Comparison of ENCODE assay signal across 14 cellular contexts in genomic region chr6:149331871-149332270, GRCh38.
DNase-seq lines count a peak whose midpoint lies in the region; ATAC-seq and TF ChIP-seq lines count a peak whose summit lies in the region.
"Had no signal": no experiment of that assay in that cellular context is flagged by ENCODE, and none has a peak within 500 bp of the region (broad histone marks: within the 10 kb centered on the region; RNA-seq: fewer than 3 reads in every experiment).

No MANE protein-coding gene starts in this region.

- no peak overlapping the region for H3K4me3 Mint-ChIP-seq in activated naive CD4-positive, alpha-beta T cell treated with anti-CD3 and anti-CD28 coated beads, Interleukin-2, amount 10 ng/mL, durations not matched to agents 7 days and 5 days
- H3K4me3 Mint-ChIP-seq in stimulated activated naive CD8-positive, alpha-beta T cell treated with anti-CD3 and anti-CD28 coated beads, Interleukin-15, amount 100 ng/mL, for 72 hours: peak overlapping the region; percentile 18 to 33

- CTCF ChIA-PET in activated naive CD4-positive, alpha-beta T cell treated with anti-CD3 and anti-CD28 coated beads, Interleukin-2, amount 10 ng/mL, durations not matched to agents 7 days and 5 days (lab: Charles Lee): interaction anchor here (1.0 to 1.6 kb wide), 2 partner anchors 192 to 250 kb away, joined by 3 to 6 read pairs; no protein-coding TSS in a partner anchor

- H3K27me3 Mint-ChIP-seq in activated naive CD4-positive, alpha-beta T cell treated with anti-CD3 and anti-CD28 coated beads, Interleukin-2, amount 10 ng/mL, durations not matched to agents 7 days and 5 days: no peaks in the 10 kb centered on the region
- H3K27me3 Mint-ChIP-seq in stimulated activated naive CD8-positive, alpha-beta T cell treated with anti-CD3 and anti-CD28 coated beads, Interleukin-15, amount 100 ng/mL, for 72 hours: no peaks in the 10 kb centered on the region

- no peak for ATAC-seq in stimulated activated naive CD8-positive, alpha-beta T cell treated with anti-CD3 and anti-CD28 coated beads, Interleukin-15, amount 100 ng/mL, for 72 hours
- no peak for ATAC-seq in GM19455 (IDR thresholded peaks at IDR 0.05; ENCODE audit: unreplicated experiment)
- ATAC-seq: K562 had no signal

- H3K27ac Mint-ChIP-seq in activated naive CD4-positive, alpha-beta T cell treated with anti-CD3 and anti-CD28 coated beads, Interleukin-2, amount 10 ng/mL, durations not matched to agents 7 days and 5 days: peak overlapping the region; percentile 56
- H3K27ac Mint-ChIP-seq in stimulated activated naive CD8-positive, alpha-beta T cell treated with anti-CD3 and anti-CD28 coated beads, Interleukin-15, amount 100 ng/mL, for 72 hours: peak overlapping the region in 1 of 2 donors; percentile 20

- no peaks in the 10 kb centered on the region for H3K9me3 Mint-ChIP-seq in activated naive CD4-positive, alpha-beta T cell treated with anti-CD3 and anti-CD28 coated beads, Interleukin-2, amount 10 ng/mL, durations not matched to agents 7 days and 5 days
- H3K9me3 Mint-ChIP-seq in stimulated activated naive CD8-positive, alpha-beta T cell treated with anti-CD3 and anti-CD28 coated beads, Interleukin-15, amount 100 ng/mL, for 72 hours: no peaks in the 10 kb centered on the region

- peaks cover 94% of the 10 kb centered on the region for H3K4me1 Mint-ChIP-seq in activated naive CD4-positive, alpha-beta T cell treated with anti-CD3 and anti-CD28 coated beads, Interleukin-2, amount 10 ng/mL, durations not matched to agents 7 days and 5 days
- peaks cover 89% of the 10 kb centered on the region for H3K4me1 Mint-ChIP-seq in stimulated activated naive CD8-positive, alpha-beta T cell treated with anti-CD3 and anti-CD28 coated beads, Interleukin-15, amount 100 ng/mL, for 72 hours

- no peak for DNase-seq in activated naive CD4-positive, alpha-beta T cell treated with anti-CD3 and anti-CD28 coated beads, Interleukin-2, amount 10 ng/mL, durations not matched to agents 7 days and 5 days
- DNase-seq in activated naive CD4-positive, alpha-beta T cell treated with Interleukin-2 at 50 U/mL for 16 hours: no peak
- DNase-seq in epithelial cell of prostate (ENCODE audit: low read depth, low spot score) (no peak), islet precursor cell (no peak), HK-2 (ENCODE audit: unreplicated experiment) (no peak)
- DNase-seq in stimulated activated naive CD8-positive, alpha-beta T cell treated with anti-CD3 and anti-CD28 coated beads, Interleukin-15, amount 100 ng/mL, for 72 hours: no peak
- DNase-seq: DMS79, left ventricle myocardium superior, NCI-H1436 treated with DMSO at 0.1 percent for 48 hours, NCI-H526, uterus had no signal

- H3K36me3 Mint-ChIP-seq in activated naive CD4-positive, alpha-beta T cell treated with anti-CD3 and anti-CD28 coated beads, Interleukin-2, amount 10 ng/mL, durations not matched to agents 7 days and 5 days: peaks cover 42% of the 10 kb centered on the region

- TF ChIP-seq CTCF in VCaP (conservative IDR thresholded peaks at IDR 0.05): no peak

- H3K27ac ChIP-seq in VCaP (peak overlapping the region; percentile 65), epithelial cell of prostate (peak overlapping the region; percentile 93)
- H3K27ac ChIP-seq: uterus had no signal
